11 cellular contexts compared by ENCODE assay signal in genomic region chr5:175884214-175884613, GRCh38. TPM values are rescaled to one million over a fixed set of nuclear protein-coding genes. Genes with fewer than 3 reads are reported as not detected.
"Had no signal": no experiment of that assay in that cellular context is flagged by ENCODE, and none has a peak within 500 bp of the region (broad histone marks: within the 10 kb centered on the region; RNA-seq: fewer than 3 reads in every experiment).

No MANE protein-coding gene starts in this region.

- H3K36me3 ChIP-seq: HAP-1 had no signal

- H3K9me3 ChIP-seq: HAP-1 had no signal

- FAIRE-seq: HTR-8/SVneo had no signal

- H3K27ac ChIP-seq: GM23248, KMS-11 had no signal

- H3K9ac ChIP-seq: GM23248, KMS-11 had no signal

- DNase-seq: GM23248, GOT3, HFFc6, KBM-7 had no signal

- H3K4me1 ChIP-seq: HAP-1 had no signal

- H3K4me2 ChIP-seq: KMS-11 had no signal

- ATAC-seq: HCT116 had no signal

- H3K4me3 ChIP-seq: GM23248, HAP-1 had no signal

- H2AFZ ChIP-seq: GM23248 had no signal

RNA-seq across cellular contexts. Expression of gene CPLX2, which starts 12.8 kb away (rescaled TPM):
- total RNA-seq: GM23248, H4, HFFc6, HT-29 had no signal
- polyA plus RNA-seq: GM23248, IgD-negative memory B cell had no signal
